ENCODE assay signal across 8 cellular contexts in the genomic region with DNA sequence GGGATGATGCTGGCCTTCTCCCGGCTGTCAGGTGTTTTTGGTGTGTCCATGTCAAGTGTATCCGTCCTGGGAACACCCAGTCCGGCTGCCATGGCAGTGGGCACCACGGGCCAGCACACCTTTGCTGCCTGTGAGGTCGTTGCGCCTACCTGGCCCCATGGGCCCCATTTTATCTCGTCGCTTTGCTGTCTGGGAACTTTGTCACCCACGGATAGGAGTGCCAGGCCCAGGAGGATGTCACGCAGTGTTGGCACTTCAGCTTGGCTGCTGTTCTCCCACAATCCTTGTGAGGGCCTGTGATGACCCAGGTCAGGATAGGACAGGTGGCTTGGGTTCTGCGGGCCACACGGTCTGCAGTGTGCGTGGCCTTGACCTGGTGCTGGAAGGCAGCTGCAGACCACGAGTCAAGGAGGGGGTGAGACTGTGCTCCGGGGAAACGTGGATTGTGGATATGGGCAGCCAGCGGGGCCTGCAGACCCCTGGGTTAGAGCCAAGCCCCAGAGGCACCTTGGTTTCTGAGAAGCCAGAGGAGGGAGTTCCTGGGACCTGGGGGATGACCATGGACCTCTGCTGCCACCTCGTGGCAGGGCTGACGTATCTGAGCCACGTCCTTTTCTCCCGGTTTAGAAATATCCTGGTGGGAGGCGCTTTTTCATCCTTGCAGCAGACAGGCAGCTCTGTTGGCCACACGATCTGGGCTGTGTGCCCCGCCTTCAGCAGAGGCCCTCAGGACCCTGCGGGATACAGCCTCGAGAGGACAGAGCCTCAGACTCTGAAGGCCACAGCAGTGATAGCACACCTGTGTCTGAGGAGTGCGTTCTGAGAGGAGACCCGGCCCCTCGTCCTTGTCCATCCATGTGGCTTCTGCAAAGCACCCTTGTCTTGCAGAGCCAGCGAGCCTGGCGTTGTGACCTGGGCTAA.
DNase-seq lines count a peak whose midpoint lies in the region; ATAC-seq and TF ChIP-seq lines count a peak whose summit lies in the region.

No MANE protein-coding gene starts in this region.

- no peak overlapping the region for H3K4me3 ChIP-seq in heart left ventricle

- intact Hi-C loops in heart left ventricle (cut with DNase I), result loop anchor here (1.0 to 10.0 kb wide), 12 partner anchors 102 to 683 kb away; a partner anchor contains a TSS

- H3K9me3 ChIP-seq in heart left ventricle, result no peaks in the 10 kb centered on the region

- DNase-seq in GM10266 (ENCODE audit: extremely low spot score) (peak; percentile 87), NCI-H1694 (lab: John Stamatoyannopoulos, UW) (peak; percentile 49), T follicular helper cell (ENCODE audit: low read depth) (peak; percentile 75), heart left ventricle (peak; percentile 67 to 85 (median 69)), putamen (ENCODE audit: low spot score) (peak; percentile 67)
- DNase-seq in activated naive CD8-positive, alpha-beta T cell treated with anti-CD3 and anti-CD28 coated beads, Interleukin-2, amount 50 U/mL, for 16 hours (ENCODE audit: low read depth, low spot score), result peak; percentile 66

- no peaks in the 10 kb centered on the region for H3K27me3 ChIP-seq in heart left ventricle

- no peaks in the 10 kb centered on the region for H3K36me3 ChIP-seq in heart left ventricle

- H3K27ac ChIP-seq in heart left ventricle, result no peak overlapping the region

- H3K4me1 ChIP-seq in heart left ventricle, result peaks cover 0 to 5% (median 0%) of the 10 kb centered on the region in 12 donors

- no peak for TF ChIP-seq POLR2A in heart left ventricle (IDR thresholded peaks at IDR 0.05)

- peak; percentile 84 for TF ChIP-seq CTCF in GM10266 (IDR thresholded peaks at IDR 0.05; ENCODE audit: control insufficient read depth, insufficient read depth, low read depth, missing control alignments)
- peak; percentile 69 to 84 (median 78) for TF ChIP-seq CTCF in heart left ventricle (IDR thresholded peaks at IDR 0.05)

- WGBS in heart left ventricle, 4 donors, result 35 to 58% (median 43%) methylated on average over 19 to 31 of the region's 31 CpGs

- ATAC-seq in heart left ventricle (peak; percentile 77 to 90 (median 86)), GM18867 (IDR thresholded peaks at IDR 0.05; ENCODE audit: unreplicated experiment) (no peak), HG02588 (IDR thresholded peaks at IDR 0.05; ENCODE audit: unreplicated experiment) (no peak)

Comparison
In these comparisons a context has a peak if more than half of its experiments do, and no peak if none do; other contexts are left out.
1. ATAC-seq: peak in heart left ventricle (4 of 4); none in GM18867 (single experiment) and HG02588 (single experiment).
2. Peak in every context shown above with its lines, with median percentiles within 50 percentile points of each other: DNase-seq.